ENCODE assay signal across 1 cellular context in the genomic region with DNA sequence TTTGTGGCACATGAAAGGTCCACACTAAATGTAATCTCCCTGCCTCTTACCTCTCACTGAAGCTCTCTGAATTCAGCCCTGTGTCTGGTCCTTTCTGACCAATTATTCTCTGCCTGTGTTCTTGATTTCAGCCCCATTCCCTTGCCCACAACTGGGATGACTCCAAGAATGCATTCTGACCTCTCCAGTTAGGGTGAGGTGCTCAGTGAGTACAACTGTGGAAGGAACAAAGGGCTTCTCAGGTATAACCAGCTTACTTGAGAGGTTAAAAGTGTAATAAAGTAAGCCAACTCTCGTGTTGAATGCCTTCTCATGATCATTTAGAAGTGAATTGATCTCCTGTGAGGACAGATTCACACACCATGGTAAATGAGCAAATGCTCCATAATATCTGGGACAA.
TF ChIP-seq lines count a peak whose summit lies in the region.

No MANE protein-coding gene starts in this region.

TF ChIP-seq in WTC11, 78 proteins besides CTCF, POLR2A, EP300 and RAD21 (continued from another document):
- TF ChIP-seq JUN (CRISPR knock-in tag; IDR thresholded peaks at IDR 0.05) (no peak), ZNF232 (CRISPR knock-in tag; IDR thresholded peaks at IDR 0.05) (no peak), ATF1 (CRISPR knock-in tag; IDR thresholded peaks at IDR 0.05) (no peak), TP53 (CRISPR knock-in tag; IDR thresholded peaks at IDR 0.05) (no peak), GTF2I (CRISPR knock-in tag; conservative IDR thresholded peaks at IDR 0.05) (no peak), NFATC4 (CRISPR knock-in tag; IDR thresholded peaks at IDR 0.05) (no peak), GABPB1 (CRISPR knock-in tag; IDR thresholded peaks at IDR 0.05) (no peak), IRF2 (CRISPR knock-in tag; IDR thresholded peaks at IDR 0.05; ENCODE audit: borderline replicate concordance, low read depth) (no peak), HMGA2 (CRISPR knock-in tag; IDR thresholded peaks at IDR 0.05) (no peak), SMAD3 (CRISPR knock-in tag; IDR thresholded peaks at IDR 0.05; ENCODE audit: borderline replicate concordance) (no peak), TEAD1 (CRISPR knock-in tag; IDR thresholded peaks at IDR 0.05) (no peak), JAZF1 (CRISPR knock-in tag; IDR thresholded peaks at IDR 0.05) (no peak)
- TF ChIP-seq, protein P1, sequence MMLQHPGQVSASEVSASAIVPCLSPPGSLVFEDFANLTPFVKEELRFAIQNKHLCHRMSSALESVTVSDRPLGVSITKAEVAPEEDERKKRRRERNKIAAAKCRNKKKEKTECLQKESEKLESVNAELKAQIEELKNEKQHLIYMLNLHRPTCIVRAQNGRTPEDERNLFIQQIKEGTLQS (CRISPR knock-in tag; conservative IDR thresholded peaks at IDR 0.05): no peak
- TF ChIP-seq, protein P2, sequence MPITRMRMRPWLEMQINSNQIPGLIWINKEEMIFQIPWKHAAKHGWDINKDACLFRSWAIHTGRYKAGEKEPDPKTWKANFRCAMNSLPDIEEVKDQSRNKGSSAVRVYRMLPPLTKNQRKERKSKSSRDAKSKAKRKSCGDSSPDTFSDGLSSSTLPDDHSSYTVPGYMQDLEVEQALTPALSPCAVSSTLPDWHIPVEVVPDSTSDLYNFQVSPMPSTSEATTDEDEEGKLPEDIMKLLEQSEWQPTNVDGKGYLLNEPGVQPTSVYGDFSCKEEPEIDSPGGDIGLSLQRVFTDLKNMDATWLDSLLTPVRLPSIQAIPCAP (CRISPR knock-in tag; IDR thresholded peaks at IDR 0.05): no peak
- TF ChIP-seq, protein P3, sequence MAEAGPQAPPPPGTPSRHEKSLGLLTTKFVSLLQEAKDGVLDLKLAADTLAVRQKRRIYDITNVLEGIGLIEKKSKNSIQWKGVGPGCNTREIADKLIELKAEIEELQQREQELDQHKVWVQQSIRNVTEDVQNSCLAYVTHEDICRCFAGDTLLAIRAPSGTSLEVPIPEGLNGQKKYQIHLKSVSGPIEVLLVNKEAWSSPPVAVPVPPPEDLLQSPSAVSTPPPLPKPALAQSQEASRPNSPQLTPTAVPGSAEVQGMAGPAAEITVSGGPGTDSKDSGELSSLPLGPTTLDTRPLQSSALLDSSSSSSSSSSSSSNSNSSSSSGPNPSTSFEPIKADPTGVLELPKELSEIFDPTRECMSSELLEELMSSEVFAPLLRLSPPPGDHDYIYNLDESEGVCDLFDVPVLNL (CRISPR knock-in tag; IDR thresholded peaks at IDR 0.05; ENCODE audit: borderline replicate concordance, low read depth): no peak
TF ChIP-seq in WTC11: peak in this region for 0.
